ENCODE assay signal across 8 cellular contexts in genomic region chr19:21082011-21082975, GRCh38. TPM values are rescaled to one million over a fixed set of nuclear protein-coding genes. Genes with fewer than 3 reads are reported as not detected.
DNase-seq lines count a peak whose midpoint lies in the region; ATAC-seq, FAIRE-seq and TF ChIP-seq lines count a peak whose summit lies in the region.

Gene ZNF714, plus strand, starts transcription at chr19:21082203. Its CDS starts 16,066 bp downstream, at chr19:21098269.

- H3K9me3 ChIP-seq in K562 (replicated peaks; ENCODE audit: control insufficient read depth, insufficient read depth, low read depth, low read length) (no peaks in the 10 kb centered on the region), gastrocnemius medialis (no peaks in the 10 kb centered on the region)

- CTCF ChIA-PET in K562 (lab: Yijun Ruan, JAX; ENCODE audit: low intra/inter-chr PET ratio) = no interaction called here

- no peaks in the 10 kb centered on the region for H3K9me1 ChIP-seq in K562 (ENCODE audit: control insufficient read depth, insufficient read depth, low read length)

- peaks cover 4 to 6% of the 10 kb centered on the region in 2 experiments for H3K4me1 ChIP-seq in K562 (replicated peaks in 1 of 2; ENCODE audit: control insufficient read depth in 2 of 2, insufficient read depth in 2 of 2, low read length in 2 of 2)
- H3K4me1 ChIP-seq in gastrocnemius medialis = no peaks in the 10 kb centered on the region

- H3K27ac ChIP-seq in K562 (ENCODE audit: extremely low read depth, low read depth, low read length) = peak within 1 kb of the TSS; percentile 88
- H3K27ac ChIP-seq in gastrocnemius medialis = peak within 1 kb of the TSS in 3 of 4 donors; percentile 25 to 37 (median 27)

- FAIRE-seq in K562 (lab: Jason Lieb, UNC) = peak; percentile 99

- no peak for TF ChIP-seq EP300 in K562 (IDR thresholded peaks at IDR 0.05; ENCODE audit: low read length)

- H3K4me3 ChIP-seq in GM12864 (ENCODE audit: low read depth, low read length) (peak within 1 kb of the TSS; percentile 74), K562 (peak within 1 kb of the TSS; percentile 90), gastrocnemius medialis (peak within 1 kb of the TSS; percentile 53 to 78 (median 68))

- no peaks in the 10 kb centered on the region for H4K20me1 ChIP-seq in K562 (replicated peaks; ENCODE audit: control insufficient read depth, insufficient read depth, low read length)

- H2AFZ ChIP-seq in K562 (ENCODE audit: low read depth, low read length) = peak within 1 kb of the TSS; percentile 97

- H3K27me3 ChIP-seq in K562 (ENCODE audit: control insufficient read depth in 2 of 2, insufficient read depth in 2 of 2, low read length in 2 of 2) (no peaks in the 10 kb centered on the region), gastrocnemius medialis (no peaks in the 10 kb centered on the region)

- DNase-seq in GM12864 (ENCODE audit: low read depth) = peak; percentile 77
- DNase-seq in NCI-H146 (lab: John Stamatoyannopoulos, UW) = peak; percentile 99
- peak; percentile 68 for DNase-seq in T-helper 22 cell (ENCODE audit: low read depth)
- DNase-seq in K562 (ENCODE audit: extremely low read depth in 1 of 4, low spot score in 3 of 4) = peak; percentile 92 to 97 (median 94)
- DNase-seq in iPS DF 4.7 (ENCODE audit: extremely low read depth, low spot score) = peak; percentile 95
- peak; percentile 76 to 85 for DNase-seq in gastrocnemius medialis
- DNase-seq in NCI-H2171 (lab: John Stamatoyannopoulos, UW) = no peak

- peak within 1 kb of the TSS; percentile 86 to 93 for H3K9ac ChIP-seq in K562 (ENCODE audit: insufficient read depth in 1 of 2, low read depth in 2 of 2, low read length in 2 of 2)

- ATAC-seq in HG02763 (IDR thresholded peaks at IDR 0.05; ENCODE audit: unreplicated experiment) (peak; percentile 81), K562 (peak; percentile 99), gastrocnemius medialis (peak; percentile 100)

- H3K4me2 ChIP-seq in K562 (ENCODE audit: insufficient read depth, low read length) = peak within 1 kb of the TSS; percentile 91

- peaks cover 24% of the 10 kb centered on the region; the same call in 2 of the 3 replicates for H3K36me3 ChIP-seq in K562 (ENCODE audit: control insufficient read depth, insufficient read depth, low read length)
- no peaks in the 10 kb centered on the region for H3K36me3 ChIP-seq in gastrocnemius medialis

- TF ChIP-seq POLR2A in K562 (conservative IDR thresholded peaks at IDR 0.05) = peak; percentile 92
- TF ChIP-seq POLR2A in gastrocnemius medialis (IDR thresholded peaks at IDR 0.05) = peak in 1 of 2 donors; percentile 21

- 0% methylated on average over 36 of the region's 38 CpGs for WGBS in K562 (ENCODE audit: insufficient coverage, low coverage, missing lambda C conversion rate)

- TF ChIP-seq CTCF in GM12864 (IDR thresholded peaks at IDR 0.05; ENCODE audit: low read depth, low read length, missing control alignments) (no peak), K562 (IDR thresholded peaks at IDR 0.05 in 2 of 3, conservative IDR thresholded peaks at IDR 0.05 in 1 of 3; ENCODE audit: insufficient read depth in 2 of 3, low read depth in 1 of 3, low read length in 3 of 3) (no peak), gastrocnemius medialis (IDR thresholded peaks at IDR 0.05 in 4 of 5, conservative IDR thresholded peaks at IDR 0.05 in 1 of 5) (no peak)

- intact Hi-C loops in K562 (cut with micrococcal nuclease) = loop anchor here (5.0 kb wide), 1 partner anchor 60 kb away; the partner anchor contains the start of gene ZNF431
- intact Hi-C loops in gastrocnemius medialis (cut with DNase I; ENCODE audit: low total_unique reads) = no loop called here

- in situ Hi-C loops in K562 (cut with MboI) = no loop called here
- in situ Hi-C loops in gastrocnemius medialis (cut with MboI; ENCODE audit: low sequenced_read_pairs in 4 of 4) = no loop called here

- peaks cover 25% of the 10 kb centered on the region for H3K79me2 ChIP-seq in K562 (ENCODE audit: control insufficient read depth, insufficient read depth, low read length)

- BruUV-seq in K562 (replicated peaks; lab: Mats Ljungman, UMichigan) = no TSS peak

- POLR2A ChIA-PET in K562 (lab: Yijun Ruan, JAX) = interaction anchor here (0.5 to 2.7 kb wide), 15 partner anchors 10 to 509 kb away, joined by 3 to 11 read pairs (median 4); partner anchors contain the start of genes ZNF430, ZNF431 and ZNF85

- no peak for TF ChIP-seq RAD21 in K562 (CRISPR knock-in tag; conservative IDR thresholded peaks at IDR 0.05 in 1 of 2, IDR thresholded peaks at IDR 0.05 in 1 of 2)

TF ChIP-seq in K562, 482 proteins besides CTCF, POLR2A, EP300 and RAD21 (continues in another document):
- TF ChIP-seq SIN3A (IDR thresholded peaks at IDR 0.05; ENCODE audit: borderline replicate concordance in 2 of 2, control insufficient read depth in 1 of 2, low read depth in 2 of 2, low read length in 2 of 2) = no peak; a peak in 1 of 4 replicates
- TF ChIP-seq BDP1 (IDR thresholded peaks at IDR 0.05; ENCODE audit: insufficient read depth, insufficient read length) = no peak
- TF ChIP-seq TAF7 (tag; IDR thresholded peaks at IDR 0.05) = peak; percentile 42; the same call in 1 of the 2 replicates
- TF ChIP-seq SREBF2 (CRISPR knock-in tag; IDR thresholded peaks at IDR 0.05) = no peak
- no peak for TF ChIP-seq TEAD4 (IDR thresholded peaks at IDR 0.05; ENCODE audit: low read length)
- no peak for TF ChIP-seq TEAD4 (CRISPR knock-in tag; IDR thresholded peaks at IDR 0.05; ENCODE audit: borderline replicate concordance)
- no peak for TF ChIP-seq ZC3H8 (IDR thresholded peaks at IDR 0.05)
- no peak for TF ChIP-seq ZNF324 (CRISPR knock-in tag; IDR thresholded peaks at IDR 0.05)
- TF ChIP-seq ARID1B (IDR thresholded peaks at IDR 0.05) = no peak
- no peak for TF ChIP-seq CREBBP (IDR thresholded peaks at IDR 0.05; ENCODE audit: low read depth, low read length)
- peak; percentile 3; the same call in 1 of the 2 replicates for TF ChIP-seq JUND (IDR thresholded peaks at IDR 0.05; ENCODE audit: borderline replicate concordance, low read depth, low read length)
- no peak for TF ChIP-seq JUND (tag; IDR thresholded peaks at IDR 0.05; ENCODE audit: borderline replicate concordance, low read depth, low read length)
- no peak for TF ChIP-seq HDAC3 (IDR thresholded peaks at IDR 0.05; ENCODE audit: borderline replicate concordance, partially characterized antibody)
- TF ChIP-seq, protein P1, sequence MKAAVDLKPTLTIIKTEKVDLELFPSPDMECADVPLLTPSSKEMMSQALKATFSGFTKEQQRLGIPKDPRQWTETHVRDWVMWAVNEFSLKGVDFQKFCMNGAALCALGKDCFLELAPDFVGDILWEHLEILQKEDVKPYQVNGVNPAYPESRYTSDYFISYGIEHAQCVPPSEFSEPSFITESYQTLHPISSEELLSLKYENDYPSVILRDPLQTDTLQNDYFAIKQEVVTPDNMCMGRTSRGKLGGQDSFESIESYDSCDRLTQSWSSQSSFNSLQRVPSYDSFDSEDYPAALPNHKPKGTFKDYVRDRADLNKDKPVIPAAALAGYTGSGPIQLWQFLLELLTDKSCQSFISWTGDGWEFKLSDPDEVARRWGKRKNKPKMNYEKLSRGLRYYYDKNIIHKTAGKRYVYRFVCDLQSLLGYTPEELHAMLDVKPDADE (conservative IDR thresholded peaks at IDR 0.05; ENCODE audit: control insufficient read depth, low read depth, low read length) = no peak
- no peak for TF ChIP-seq ATF2 (CRISPR knock-in tag; IDR thresholded peaks at IDR 0.05)
- TF ChIP-seq U2AF2 (optimal IDR thresholded peaks at IDR 0.05; ENCODE audit: low read depth, low read length) = no peak
- TF ChIP-seq RNF2 (IDR thresholded peaks at IDR 0.05) = no peak
- TF ChIP-seq NELFE (IDR thresholded peaks at IDR 0.05; ENCODE audit: insufficient read depth, insufficient read length) = no peak
- no peak for TF ChIP-seq TGIF2 (CRISPR knock-in tag; IDR thresholded peaks at IDR 0.05)

RNA-seq across cellular contexts. Expression of gene ZNF714, which starts in this region (rescaled TPM):
- total RNA-seq in K562 (2011; cell fraction: chromatin; rRNA removed; ENCODE audit: low replicate concordance) = 26.6 and 60.5 TPM in 2 replicates
- total RNA-seq in K562 (2011; cell fraction: nucleolus; rRNA removed) = 19.8 and 24.5 TPM in 2 replicates
- 44.8 and 76.0 TPM in 2 replicates for total RNA-seq in K562 (2011; cell fraction: nucleoplasm; rRNA removed)
- total RNA-seq in K562 (2014; rRNA removed) = 16.2 and 21.4 TPM in 2 replicates
- total RNA-seq in K562 (2014; rRNA removed; fragmentation: Illumina TruSeq; extraction: Trizol) = 32.5 and 37.2 TPM in 2 replicates
- total RNA-seq in K562 (2015; rRNA removed; fragmentation: Illumina TruSeq; extraction: Trizol) = 31.6 and 33.8 TPM in 2 replicates
- total RNA-seq in K562 (2021) = 22.1 and 23.5 TPM in 2 replicates
- 40.8 and 49.4 TPM in 2 replicates for polyA plus RNA-seq in K562 (2011; rRNA removed)
- polyA plus RNA-seq in K562 (2011; cell fraction: cytosol; rRNA removed) = 19.0 and 33.4 TPM in 2 replicates
- polyA plus RNA-seq in K562 (2011; cell fraction: nucleus; rRNA removed) = 16.6 and 23.3 TPM in 2 replicates
- 15.6 and 22.4 TPM in 2 replicates for polyA plus RNA-seq in K562 (2012)
- 25.9 and 28.9 TPM in 2 replicates for polyA plus RNA-seq in K562 (2014; fragmentation: Illumina TruSeq; extraction: Trizol)
- polyA plus RNA-seq in K562 (2014; fragmentation: Nextera tagmentation; extraction: Ambion mirVana) = 10 to 100 TPM; 25.2 to 29.1 TPM
- 22.6 and 24.8 TPM in 2 replicates for polyA plus RNA-seq in K562 (2014; rRNA removed)
- polyA minus RNA-seq in K562 (2011; rRNA and poly(A)+ RNA removed) = 39.0 and 53.1 TPM in 2 replicates
- polyA minus RNA-seq in K562 (2011; cell fraction: cytosol; rRNA and poly(A)+ RNA removed) = 14.0 and 22.3 TPM in 2 replicates
- 17.0 and 31.5 TPM in 2 replicates for polyA minus RNA-seq in K562 (2011; cell fraction: nucleus; rRNA and poly(A)+ RNA removed)
- 1 to 10 TPM in 2 of 4 donors, under 1 TPM in 2; 0.29 to 2.2 (median 1.2) TPM for total RNA-seq in gastrocnemius medialis

Comparison
In these comparisons a context has a peak if more than half of its experiments do, and no peak if none do; other contexts are left out.
1. RNA of gene ZNF714 (total RNA-seq): 16.2 to 76.0 TPM in K562; 0.29 to 2.2 TPM in gastrocnemius medialis; every median in the first group is over 4 times any median in the second.
2. Peak in every context shown above with its lines, with median percentiles within 50 percentile points of each other: H3K4me3 ChIP-seq and ATAC-seq.